In the genomic region with DNA sequence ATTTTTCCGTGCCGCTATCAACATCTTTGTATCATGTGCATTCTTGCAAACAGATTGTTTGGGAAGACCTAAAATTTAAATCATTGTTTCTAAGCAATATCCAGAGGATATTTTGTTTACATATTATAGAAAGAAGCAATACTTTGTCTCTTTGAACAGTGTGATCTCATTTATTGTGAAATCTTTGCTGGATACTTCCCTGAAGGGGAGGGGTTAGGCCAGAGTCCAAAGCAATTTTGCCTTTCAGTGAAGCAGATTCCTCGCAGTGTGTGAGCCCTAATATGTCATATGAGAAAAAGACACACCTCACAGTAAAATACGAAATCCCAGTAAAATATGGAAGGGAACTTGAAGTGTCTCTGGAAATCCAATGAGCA, we compare ENCODE assay signal across 9 cellular contexts.
DNase-seq lines count a peak whose midpoint lies in the region; ATAC-seq and TF ChIP-seq lines count a peak whose summit lies in the region.
"Had no signal": no experiment of that assay in that cellular context is flagged by ENCODE, and none has a peak within 500 bp of the region (broad histone marks: within the 10 kb centered on the region; RNA-seq: fewer than 3 reads in every experiment).

No MANE protein-coding gene starts in this region.

- ATAC-seq in SK-N-SH treated with all-trans-retinoic acid at 6 μM for 48 hours (no peak), aorta (ENCODE audit: low FRiP score) (peak; percentile 89), HG03442 (IDR thresholded peaks at IDR 0.05; ENCODE audit: unreplicated experiment) (no peak), GM21390 (IDR thresholded peaks at IDR 0.05; ENCODE audit: unreplicated experiment) (no peak)

- H3K4me1 Mint-ChIP-seq in nephron, result peaks cover 33% of the 10 kb centered on the region

- no peak for TF ChIP-seq RAD21 in SK-N-SH (IDR thresholded peaks at IDR 0.05; ENCODE audit: low read length)

- TF ChIP-seq CTCF in SK-N-SH (IDR thresholded peaks at IDR 0.05) (no peak), esophagus muscularis mucosa (IDR thresholded peaks at IDR 0.05) (no peak), nephron (IDR thresholded peaks at IDR 0.05; ENCODE audit: unreplicated experiment in 3 of 3) (no peak)

- H3K27ac ChIP-seq in SK-N-SH (ENCODE audit: low read depth in 2 of 2, low read length in 1 of 2), result peak overlapping the region; percentile 54 to 55; a peak in 3 of 4 replicates
- H3K27ac ChIP-seq in esophagus muscularis mucosa (replicated peaks in 1 of 4), result peak overlapping the region; percentile 64 to 86 (median 77)
- peak overlapping the region in 1 of 2 donors; percentile 96 for H3K27ac ChIP-seq in aorta (ENCODE audit: low read depth in 1 of 2, low read length in 2 of 2)

- no peaks in the 10 kb centered on the region for H3K79me2 ChIP-seq in SK-N-SH (ENCODE audit: insufficient read depth)

- peak; percentile 5 for DNase-seq in SK-N-SH
- DNase-seq in esophagus muscularis mucosa (ENCODE audit: extremely low spot score), result no peak
- peak in 1 of 2 donors; percentile 62 for DNase-seq in aorta
- DNase-seq in iPS-NIHi11 (ENCODE audit: low spot score), result no peak
- DNase-seq: occipital lobe had no signal

- H3K4me3 ChIP-seq in SK-N-SH (ENCODE audit: low read depth in 2 of 2, low read length in 1 of 2), result no peak overlapping the region
- H3K4me3 ChIP-seq in esophagus muscularis mucosa, result peak overlapping the region; percentile 27 to 42 (median 34)
- no peak overlapping the region for H3K4me3 ChIP-seq in aorta (ENCODE audit: low read length in 2 of 2)

- no peak for TF ChIP-seq POLR2A in esophagus muscularis mucosa (IDR thresholded peaks at IDR 0.05; ENCODE audit: low read depth)

- 59% methylated on average over 4 of the region's 4 CpGs for WGBS in SK-N-SH (ENCODE audit: low lambda C conversion rate)
- WGBS in esophagus muscularis mucosa, result 60% methylated on average over 4 of the region's 4 CpGs
- WGBS in aorta, 2 donors, result 37 to 43% methylated on average over 4 of the region's 4 CpGs

- H3K27me3 Mint-ChIP-seq in nephron (ENCODE audit: low read depth), result no peaks in the 10 kb centered on the region

- intact Hi-C loops in esophagus muscularis mucosa (cut with DNase I), result no loop called here
- intact Hi-C loops in aorta (cut with DNase I), result loop anchor here in 1 of 2 donors (5.0 kb wide), 1 partner anchor 157 kb away; a partner anchor contains a TSS

- TF ChIP-seq EP300 in SK-N-SH (IDR thresholded peaks at IDR 0.05; ENCODE audit: borderline replicate concordance in 1 of 2, low read depth in 1 of 2, low read length in 1 of 2) (no peak), esophagus muscularis mucosa (IDR thresholded peaks at IDR 0.05) (no peak)

- no peaks in the 10 kb centered on the region for H3F3A ChIP-seq in SK-N-SH (replicated peaks; ENCODE audit: insufficient read depth)

- H3K4me3 Mint-ChIP-seq in nephron, result peak overlapping the region; percentile 6 to 55 (median 29)

- H3K9me3 ChIP-seq in SK-N-SH (no peaks in the 10 kb centered on the region), esophagus muscularis mucosa (no peaks in the 10 kb centered on the region), aorta (ENCODE audit: control insufficient read depth, low read length) (no peaks in the 10 kb centered on the region)

- no peak overlapping the region for H3K4me2 ChIP-seq in SK-N-SH

- no peaks in the 10 kb centered on the region for H3K36me3 ChIP-seq in SK-N-SH (replicated peaks in 1 of 2; ENCODE audit: control insufficient read depth in 1 of 2, insufficient read depth in 2 of 2, low read length in 1 of 2)
- H3K36me3 ChIP-seq in esophagus muscularis mucosa, result no peaks in the 10 kb centered on the region
- no peaks in the 10 kb centered on the region for H3K36me3 ChIP-seq in aorta (ENCODE audit: control insufficient read depth in 1 of 2, insufficient read depth in 2 of 2, low read length in 1 of 2)

- CTCF ChIA-PET in SK-N-SH (lab: Yijun Ruan, JAX), result interaction anchor here (0.8 to 7.7 kb wide), 3 partner anchors 11 to 392 kb away, joined by 3 to 76 read pairs (median 4); no protein-coding TSS in a partner anchor

- H3K4me1 ChIP-seq in SK-N-SH (ENCODE audit: control insufficient read depth in 1 of 2, insufficient read depth in 2 of 2, low read depth in 1 of 2, low read length in 1 of 2) (peaks cover 5 to 8% of the 10 kb centered on the region in 2 experiments; a peak in 2 of 4 replicates), esophagus muscularis mucosa (peaks cover 0 to 11% (median 2%) of the 10 kb centered on the region in 4 donors), aorta (ENCODE audit: control insufficient read depth in 1 of 2, insufficient read depth in 2 of 2, low read length in 2 of 2) (no peaks in the 10 kb centered on the region)

- POLR2A ChIA-PET in SK-N-SH (lab: Yijun Ruan, JAX), result no interaction called here

- no peak overlapping the region for H3K9ac ChIP-seq in SK-N-SH

- no peak overlapping the region for H2AFZ ChIP-seq in SK-N-SH (ENCODE audit: low read depth)

- H3K27me3 ChIP-seq in SK-N-SH (ENCODE audit: insufficient read depth) (no peaks in the 10 kb centered on the region), esophagus muscularis mucosa (no peaks in the 10 kb centered on the region), aorta (ENCODE audit: control insufficient read depth in 1 of 2, insufficient read depth in 2 of 2, low read length in 1 of 2) (no peaks in the 10 kb centered on the region)

- H3K27ac Mint-ChIP-seq in nephron, result peak overlapping the region; percentile 78 to 84 (median 80)

- no peaks in the 10 kb centered on the region for H4K20me1 ChIP-seq in SK-N-SH (ENCODE audit: insufficient read depth)

- no peaks in the 10 kb centered on the region for H3K9me2 ChIP-seq in SK-N-SH

- H3K9me3 Mint-ChIP-seq in nephron, result no peaks in the 10 kb centered on the region

- H3K36me3 Mint-ChIP-seq in nephron (ENCODE audit: low read depth), result no peaks in the 10 kb centered on the region

TF ChIP-seq in SK-N-SH, 30 proteins besides CTCF, POLR2A, EP300 and RAD21 (continues in another document):
- TF ChIP-seq YY1 (IDR thresholded peaks at IDR 0.05; ENCODE audit: low read depth) (no peak), GABPA (IDR thresholded peaks at IDR 0.05; ENCODE audit: low read depth) (no peak), MEF2A (IDR thresholded peaks at IDR 0.05; ENCODE audit: borderline replicate concordance, low read depth) (no peak), EZH2phosphoT487 (IDR thresholded peaks at IDR 0.05; ENCODE audit: borderline replicate concordance, low read depth) (no peak), RCOR1 (IDR thresholded peaks at IDR 0.05; ENCODE audit: low read length) (no peak), FOXM1 (IDR thresholded peaks at IDR 0.05; ENCODE audit: low read depth) (no peak), ELF1 (IDR thresholded peaks at IDR 0.05) (no peak), FOXJ3 (CRISPR knock-in tag; IDR thresholded peaks at IDR 0.05) (no peak), TCF12 (IDR thresholded peaks at IDR 0.05) (no peak), TEAD4 (IDR thresholded peaks at IDR 0.05; ENCODE audit: borderline replicate concordance, insufficient read depth) (no peak), GATA2 (CRISPR knock-in tag; IDR thresholded peaks at IDR 0.05) (no peak), SIN3A (IDR thresholded peaks at IDR 0.05; ENCODE audit: borderline replicate concordance, low read depth, low read length) (no peak), RFX5 (IDR thresholded peaks at IDR 0.05; ENCODE audit: low read length) (no peak), MXI1 (IDR thresholded peaks at IDR 0.05; ENCODE audit: low read depth, low read length) (no peak)
- TF ChIP-seq, protein P1, sequence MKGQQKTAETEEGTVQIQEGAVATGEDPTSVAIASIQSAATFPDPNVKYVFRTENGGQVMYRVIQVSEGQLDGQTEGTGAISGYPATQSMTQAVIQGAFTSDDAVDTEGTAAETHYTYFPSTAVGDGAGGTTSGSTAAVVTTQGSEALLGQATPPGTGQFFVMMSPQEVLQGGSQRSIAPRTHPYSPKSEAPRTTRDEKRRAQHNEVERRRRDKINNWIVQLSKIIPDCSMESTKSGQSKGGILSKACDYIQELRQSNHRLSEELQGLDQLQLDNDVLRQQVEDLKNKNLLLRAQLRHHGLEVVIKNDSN (IDR thresholded peaks at IDR 0.05; ENCODE audit: borderline replicate concordance, low read depth), result no peak

TF ChIP-seq in SK-N-SH treated with all-trans-retinoic acid at 6 μM for 48 hours, 23 proteins besides CTCF, POLR2A, EP300 and RAD21 (continues in another document):
- no peak for TF ChIP-seq ZFP30 (CRISPR knock-in tag; IDR thresholded peaks at IDR 0.05)
- TF ChIP-seq GLIS3 (CRISPR knock-in tag; IDR thresholded peaks at IDR 0.05), result no peak
- no peak for TF ChIP-seq TCF4 (CRISPR knock-in tag; IDR thresholded peaks at IDR 0.05; ENCODE audit: borderline replicate concordance)
- no peak for TF ChIP-seq CSDC2 (CRISPR knock-in tag; IDR thresholded peaks at IDR 0.05)
- TF ChIP-seq, protein P2, sequence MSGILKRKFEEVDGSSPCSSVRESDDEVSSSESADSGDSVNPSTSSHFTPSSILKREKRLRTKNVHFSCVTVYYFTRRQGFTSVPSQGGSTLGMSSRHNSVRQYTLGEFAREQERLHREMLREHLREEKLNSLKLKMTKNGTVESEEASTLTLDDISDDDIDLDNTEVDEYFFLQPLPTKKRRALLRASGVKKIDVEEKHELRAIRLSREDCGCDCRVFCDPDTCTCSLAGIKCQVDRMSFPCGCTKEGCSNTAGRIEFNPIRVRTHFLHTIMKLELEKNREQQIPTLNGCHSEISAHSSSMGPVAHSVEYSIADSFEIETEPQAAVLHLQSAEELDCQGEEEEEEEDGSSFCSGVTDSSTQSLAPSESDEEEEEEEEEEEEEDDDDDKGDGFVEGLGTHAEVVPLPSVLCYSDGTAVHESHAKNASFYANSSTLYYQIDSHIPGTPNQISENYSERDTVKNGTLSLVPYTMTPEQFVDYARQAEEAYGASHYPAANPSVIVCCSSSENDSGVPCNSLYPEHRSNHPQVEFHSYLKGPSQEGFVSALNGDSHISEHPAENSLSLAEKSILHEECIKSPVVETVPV (CRISPR knock-in tag; IDR thresholded peaks at IDR 0.05), result no peak
- TF ChIP-seq ESRRG (CRISPR knock-in tag; IDR thresholded peaks at IDR 0.05), result no peak

Comparison
In these comparisons a context has a peak if more than half of its experiments do, and no peak if none do; other contexts are left out.
1. H3K4me3 ChIP-seq: peak in esophagus muscularis mucosa (4 of 4); none in SK-N-SH (0 of 2) and aorta (0 of 2).